Comparison of ENCODE assay signal across 8 cellular contexts in genomic region chr19:4380254-4380727, GRCh38. TPM values are rescaled to one million over a fixed set of nuclear protein-coding genes. Genes with fewer than 3 reads are reported as not detected.
DNase-seq lines count a peak whose midpoint lies in the region; ATAC-seq and TF ChIP-seq lines count a peak whose summit lies in the region.

No MANE protein-coding gene starts in this region.

- no peaks in the 10 kb centered on the region for H3K9me3 ChIP-seq in OCI-LY1 (ENCODE audit: low read length)

- TF ChIP-seq CTCF in OCI-LY1 (IDR thresholded peaks at IDR 0.05; ENCODE audit: low read length) = no peak

- no peaks in the 10 kb centered on the region for H3K9me2 ChIP-seq in OCI-LY1 (ENCODE audit: low read depth, low read length)

- H3K4me3 Mint-ChIP-seq in stimulated activated naive CD8-positive, alpha-beta T cell treated with anti-CD3 and anti-CD28 coated beads, Interleukin-15, Interleukin-2, amounts not matched to agents 100 ng/mL and 50 ng/mL, for 24 hours = peak overlapping the region; percentile 76

- H3K4me2 ChIP-seq in OCI-LY1 (ENCODE audit: low read length) = peak overlapping the region; percentile 25; the same call in 1 of the 2 replicates

- H3K79me2 ChIP-seq in OCI-LY1 (ENCODE audit: insufficient read depth, low read length) = no peaks in the 10 kb centered on the region

- H3K4me3 ChIP-seq in OCI-LY1 (ENCODE audit: low read depth, low read length, poor library complexity, severe bottlenecking) = no peak overlapping the region

- H3K27me3 Mint-ChIP-seq in stimulated activated naive CD8-positive, alpha-beta T cell treated with anti-CD3 and anti-CD28 coated beads, Interleukin-15, Interleukin-2, amounts not matched to agents 100 ng/mL and 50 ng/mL, for 24 hours = no peaks in the 10 kb centered on the region

- H3K4me1 Mint-ChIP-seq in stimulated activated naive CD8-positive, alpha-beta T cell treated with anti-CD3 and anti-CD28 coated beads, Interleukin-15, Interleukin-2, amounts not matched to agents 100 ng/mL and 50 ng/mL, for 24 hours (ENCODE audit: low read depth) = peaks cover 54% of the 10 kb centered on the region

- H3F3A ChIP-seq in OCI-LY1 (ENCODE audit: insufficient read depth, low read length) = no peaks in the 10 kb centered on the region

- H3K27ac ChIP-seq in OCI-LY1 (ENCODE audit: low read depth, low read length, poor library complexity, severe bottlenecking) = no peak overlapping the region

- H3K4me1 ChIP-seq in OCI-LY1 (ENCODE audit: insufficient read depth, low read length, severe bottlenecking) = peaks cover 32% of the 10 kb centered on the region

- intact Hi-C loops in left colon (cut with DNase I, micrococcal nuclease) = no loop called here

- peak; percentile 30 for ATAC-seq in left colon
- no peak for ATAC-seq in HG03135 (IDR thresholded peaks at IDR 0.05; ENCODE audit: unreplicated experiment)
- no peak for ATAC-seq in HG03045 (IDR thresholded peaks at IDR 0.05; ENCODE audit: unreplicated experiment)
- ATAC-seq in GM21825 (IDR thresholded peaks at IDR 0.05; ENCODE audit: unreplicated experiment) = no peak
- ATAC-seq in HG02571 (IDR thresholded peaks at IDR 0.05; ENCODE audit: unreplicated experiment) = no peak

- H2AFZ ChIP-seq in OCI-LY1 (ENCODE audit: low read length) = no peak overlapping the region

- H3K27ac Mint-ChIP-seq in stimulated activated naive CD8-positive, alpha-beta T cell treated with anti-CD3 and anti-CD28 coated beads, Interleukin-15, Interleukin-2, amounts not matched to agents 100 ng/mL and 50 ng/mL, for 24 hours = peak overlapping the region; percentile 94

- H3K36me3 ChIP-seq in OCI-LY1 (ENCODE audit: insufficient read depth, low read length) = peaks cover 17% of the 10 kb centered on the region

- no peaks in the 10 kb centered on the region for H3K9me3 Mint-ChIP-seq in stimulated activated naive CD8-positive, alpha-beta T cell treated with anti-CD3 and anti-CD28 coated beads, Interleukin-15, Interleukin-2, amounts not matched to agents 100 ng/mL and 50 ng/mL, for 24 hours

- peak; percentile 33 for DNase-seq in activated gamma-delta T cell treated with anti-CD3 and anti-CD28 coated beads, Interleukin-2, amount 50 U/mL, for 16 hours (ENCODE audit: low read depth)
- DNase-seq in left colon = peak in 1 of 2 donors; percentile 55

- H3K36me3 Mint-ChIP-seq in stimulated activated naive CD8-positive, alpha-beta T cell treated with anti-CD3 and anti-CD28 coated beads, Interleukin-15, Interleukin-2, amounts not matched to agents 100 ng/mL and 50 ng/mL, for 24 hours (ENCODE audit: low read depth) = no peaks in the 10 kb centered on the region

- H3K27me3 ChIP-seq in OCI-LY1 (ENCODE audit: insufficient read depth, low read length) = no peaks in the 10 kb centered on the region

- H4K20me1 ChIP-seq in OCI-LY1 (ENCODE audit: insufficient read depth, low read length) = no peaks in the 10 kb centered on the region

- H3K9ac ChIP-seq in OCI-LY1 (ENCODE audit: low read length) = no peak overlapping the region; the same call in 1 of the 2 replicates

RNA-seq across cellular contexts. Expression of gene SH3GL1, which starts 20.1 kb away (rescaled TPM):
- total RNA-seq in left colon = 10 to 100 TPM; 42.3 to 44.4 TPM

RNA-seq across cellular contexts. Expression of gene CHAF1A, which starts 22.1 kb away (rescaled TPM):
- 10 to 100 TPM in 1 of 2 donors, 1 to 10 TPM in 1; 10.0 to 15.5 TPM for total RNA-seq in left colon

RNA-seq across cellular contexts. Expression of gene MPND, which starts 36.9 kb away (rescaled TPM):
- total RNA-seq in left colon = 10 to 100 TPM; 77.3 to 84.6 TPM

RNA-seq across cellular contexts. Expression of gene STAP2, which starts 41.7 kb away (rescaled TPM):
- 100 to 1,000 TPM; 222 to 249 TPM for total RNA-seq in left colon
